Comparison of ENCODE assay signal across 17 cellular contexts in the genomic region with DNA sequence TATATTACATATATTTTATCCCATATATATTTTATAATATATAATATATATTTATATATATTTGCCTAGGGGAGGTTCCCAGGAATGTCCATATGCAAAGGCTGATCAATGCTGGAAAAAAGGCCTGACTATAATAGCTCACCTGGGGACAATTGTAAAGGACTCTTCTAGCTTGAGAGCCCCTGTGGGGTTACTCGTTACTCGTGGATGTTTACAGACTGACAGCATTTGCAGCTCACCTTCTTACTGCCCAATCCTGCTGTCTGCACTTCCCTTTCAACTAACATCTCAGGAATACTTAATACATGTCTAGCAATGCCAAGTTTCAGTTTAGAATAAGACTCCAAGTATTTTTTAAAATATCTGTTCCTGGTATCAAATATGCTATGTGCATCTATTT.
"Had no signal": no experiment of that assay in that cellular context is flagged by ENCODE, and none has a peak within 500 bp of the region (broad histone marks: within the 10 kb centered on the region; RNA-seq: fewer than 3 reads in every experiment).

No MANE protein-coding gene starts in this region.

- H3K9me3 Mint-ChIP-seq: activated naive CD4-positive, alpha-beta T cell treated with anti-CD3 and anti-CD28 coated beads, Interleukin-2, amount 50 U/mL, for 24 hours had no signal

- H3K27me3 Mint-ChIP-seq: activated naive CD4-positive, alpha-beta T cell treated with anti-CD3 and anti-CD28 coated beads, Interleukin-2, amount 50 U/mL, for 24 hours; memory B cell; stimulated activated memory B cell treated with anti-CD40 and anti-IgM and Interleukin-4, amounts not matched to agents 10 μg/mL and 1 μg/mL and 100 μg/mL, for 72 hours had no signal

- H3K27ac Mint-ChIP-seq: activated naive CD4-positive, alpha-beta T cell treated with anti-CD3 and anti-CD28 coated beads, Interleukin-2, amount 50 U/mL, for 24 hours; memory B cell; nephron progenitor cell; stimulated activated memory B cell treated with anti-CD40 and anti-IgM and Interleukin-4, amounts not matched to agents 10 μg/mL and 1 μg/mL and 100 μg/mL, for 72 hours had no signal

- DNase-seq: activated gamma-delta T cell treated with Interleukin-2 at 50 U/mL for 16 hours; activated T-cell treated with anti-CD3 and anti-CD28 coated beads, Interleukin-2, amount 50 U/mL, for 1 hour; anterior cingulate cortex; body of pancreas; heart left ventricle; left ventricle myocardium superior; nephron progenitor cell; nucleus accumbens; retina; sigmoid colon; stimulated activated CD4-positive, alpha-beta T cell treated with anti-CD3 and anti-CD28 coated beads, Interleukin-15, amount 100 ng/mL, for 24 hours; stomach; transverse colon; uterus had no signal

- H3K4me3 Mint-ChIP-seq: activated naive CD4-positive, alpha-beta T cell treated with anti-CD3 and anti-CD28 coated beads, Interleukin-2, amount 50 U/mL, for 24 hours; memory B cell; nephron progenitor cell; stimulated activated memory B cell treated with anti-CD40 and anti-IgM and Interleukin-4, amounts not matched to agents 10 μg/mL and 1 μg/mL and 100 μg/mL, for 72 hours had no signal

- H3K4me1 Mint-ChIP-seq: activated naive CD4-positive, alpha-beta T cell treated with anti-CD3 and anti-CD28 coated beads, Interleukin-2, amount 50 U/mL, for 24 hours; memory B cell; nephron progenitor cell; stimulated activated memory B cell treated with anti-CD40 and anti-IgM and Interleukin-4, amounts not matched to agents 10 μg/mL and 1 μg/mL and 100 μg/mL, for 72 hours had no signal

- ATAC-seq: body of pancreas; heart left ventricle; left ventricle myocardium superior; stimulated activated memory B cell treated with anti-CD40 and anti-IgM and Interleukin-4, amounts not matched to agents 10 μg/mL and 1 μg/mL and 100 μg/mL, for 72 hours had no signal

- H3K36me3 Mint-ChIP-seq: activated naive CD4-positive, alpha-beta T cell treated with anti-CD3 and anti-CD28 coated beads, Interleukin-2, amount 50 U/mL, for 24 hours; memory B cell; stimulated activated memory B cell treated with anti-CD40 and anti-IgM and Interleukin-4, amounts not matched to agents 10 μg/mL and 1 μg/mL and 100 μg/mL, for 72 hours had no signal
